8 cellular contexts compared by ENCODE assay signal in genomic region chr7:77415474-77415821, GRCh38. TPM values are rescaled to one million over a fixed set of nuclear protein-coding genes. Genes with fewer than 3 reads are reported as not detected.
DNase-seq lines count a peak whose midpoint lies in the region; ATAC-seq and TF ChIP-seq lines count a peak whose summit lies in the region.

No MANE protein-coding gene starts in this region.

- H3K4me1 ChIP-seq in CD4-positive, alpha-beta memory T cell (ENCODE audit: insufficient read depth, low read length), result peaks cover 24% of the 10 kb centered on the region
- H3K4me1 ChIP-seq in prostate gland (replicated peaks), result no peaks in the 10 kb centered on the region

- H3K4me3 Mint-ChIP-seq in CD4-positive, alpha-beta memory T cell, result peak overlapping the region; percentile 78 to 91 (median 84)
- peak overlapping the region; percentile 50 for H3K4me3 Mint-ChIP-seq in activated T-helper 1 cell treated with anti-CD3 and anti-CD28 coated beads, Interleukin-12 subunit alpha, Interleukin-12 subunit beta, Interleukin-2, Interleukin-4 antibody, amounts not matched to agents 30 ng/mL and 10 ng/mL and 1 ng/mL, durations not matched to agents 14 hours and 24 hours and 36 hours

- intact Hi-C loops in CD4-positive, alpha-beta memory T cell (cut with micrococcal nuclease), result loop anchor here (5.0 kb wide), 1 partner anchor 218 kb away; the partner anchor contains the start of gene FGL2
- intact Hi-C loops in activated T-helper 1 cell treated with anti-CD3 and anti-CD28 coated beads, Interleukin-12 subunit alpha, Interleukin-12 subunit beta, Interleukin-2, Interleukin-4 antibody, amounts not matched to agents 30 ng/mL and 10 ng/mL and 1 ng/mL, durations not matched to agents 14 hours and 24 hours and 36 hours (cut with micrococcal nuclease), result loop anchor here (5.0 to 10.0 kb wide), 3 partner anchors 63 to 379 kb away; partner anchors contain the start of genes PHTF2, PTPN12 and TMEM60
- intact Hi-C loops in prostate gland (cut with DNase I), result no loop called here

- DNase-seq in CD4-positive, alpha-beta memory T cell, result peak in 4 of 5 donors; percentile 16 to 31 (median 19)
- no peak for DNase-seq in activated T-helper 1 cell treated with anti-CD3 and anti-CD28 coated beads, Interleukin-12 subunit alpha, Interleukin-12 subunit beta, Interleukin-2, Interleukin-4 antibody, amounts not matched to agents 30 ng/mL and 10 ng/mL and 1 ng/mL, durations not matched to agents 14 hours and 24 hours and 36 hours (ENCODE audit: low spot score)
- DNase-seq in germinal center (ENCODE audit: low spot score), result peak; percentile 85
- DNase-seq in prostate gland (ENCODE audit: low spot score), result peak; percentile 9
- no peak for DNase-seq in mesenteric fat pad (ENCODE audit: low spot score)

- no peaks in the 10 kb centered on the region for H3K9me3 ChIP-seq in CD4-positive, alpha-beta memory T cell (ENCODE audit: control insufficient read depth in 1 of 2, low read length in 2 of 2)
- no peaks in the 10 kb centered on the region for H3K9me3 ChIP-seq in prostate gland

- TF ChIP-seq CTCF in prostate gland (IDR thresholded peaks at IDR 0.05), result no peak

- peaks cover 18 to 49% (median 30%) of the 10 kb centered on the region in 4 donors for H3K4me1 Mint-ChIP-seq in CD4-positive, alpha-beta memory T cell
- H3K4me1 Mint-ChIP-seq in activated T-helper 1 cell treated with anti-CD3 and anti-CD28 coated beads, Interleukin-12 subunit alpha, Interleukin-12 subunit beta, Interleukin-2, Interleukin-4 antibody, amounts not matched to agents 30 ng/mL and 10 ng/mL and 1 ng/mL, durations not matched to agents 14 hours and 24 hours and 36 hours (ENCODE audit: low read depth), result peaks cover 20% of the 10 kb centered on the region

- H3K36me3 ChIP-seq in CD4-positive, alpha-beta memory T cell (ENCODE audit: insufficient read depth, low read length), result no peaks in the 10 kb centered on the region
- no peaks in the 10 kb centered on the region for H3K36me3 ChIP-seq in prostate gland

- no peak for TF ChIP-seq POLR2A in prostate gland (IDR thresholded peaks at IDR 0.05)

- H3K27me3 Mint-ChIP-seq in CD4-positive, alpha-beta memory T cell, result no peaks in the 10 kb centered on the region
- H3K27me3 Mint-ChIP-seq in activated T-helper 1 cell treated with anti-CD3 and anti-CD28 coated beads, Interleukin-12 subunit alpha, Interleukin-12 subunit beta, Interleukin-2, Interleukin-4 antibody, amounts not matched to agents 30 ng/mL and 10 ng/mL and 1 ng/mL, durations not matched to agents 14 hours and 24 hours and 36 hours (ENCODE audit: insufficient read depth), result peaks cover 30% of the 10 kb centered on the region

- CTCF ChIA-PET in CD4-positive, alpha-beta memory T cell (lab: Charles Lee; ENCODE audit: partially characterized antibody), result interaction anchor here (1.2 to 2.3 kb wide), 4 partner anchors 13 to 236 kb away, joined by 3 to 9 read pairs (median 4); no protein-coding TSS in a partner anchor

- H3K4me3 ChIP-seq in CD4-positive, alpha-beta memory T cell (ENCODE audit: low read length in 2 of 2), result peak overlapping the region; percentile 8 to 56
- H3K4me3 ChIP-seq in prostate gland, result peak overlapping the region; percentile 70 to 94

- peak overlapping the region in 6 of 7 donors; percentile 2 to 81 (median 70) for H3K27ac Mint-ChIP-seq in CD4-positive, alpha-beta memory T cell
- no peak overlapping the region for H3K27ac Mint-ChIP-seq in activated T-helper 1 cell treated with anti-CD3 and anti-CD28 coated beads, Interleukin-12 subunit alpha, Interleukin-12 subunit beta, Interleukin-2, Interleukin-4 antibody, amounts not matched to agents 30 ng/mL and 10 ng/mL and 1 ng/mL, durations not matched to agents 14 hours and 24 hours and 36 hours

- H3K27ac ChIP-seq in CD4-positive, alpha-beta memory T cell (ENCODE audit: low read depth, low read length), result peak overlapping the region; percentile 58
- H3K27ac ChIP-seq in prostate gland, result peak overlapping the region; percentile 85

- no peaks in the 10 kb centered on the region for H3K36me3 Mint-ChIP-seq in CD4-positive, alpha-beta memory T cell
- H3K36me3 Mint-ChIP-seq in activated T-helper 1 cell treated with anti-CD3 and anti-CD28 coated beads, Interleukin-12 subunit alpha, Interleukin-12 subunit beta, Interleukin-2, Interleukin-4 antibody, amounts not matched to agents 30 ng/mL and 10 ng/mL and 1 ng/mL, durations not matched to agents 14 hours and 24 hours and 36 hours (ENCODE audit: low read depth), result no peaks in the 10 kb centered on the region

- POLR2A ChIA-PET in CD4-positive, alpha-beta memory T cell (lab: Charles Lee; ENCODE audit: partially characterized antibody), result interaction anchor here (0.8 to 5.0 kb wide), 9 partner anchors 11 to 282 kb away, joined by 3 to 37 read pairs (median 4); partner anchors contain the start of gene PTPN12

- no peaks in the 10 kb centered on the region for H3K9me3 Mint-ChIP-seq in CD4-positive, alpha-beta memory T cell
- H3K9me3 Mint-ChIP-seq in activated T-helper 1 cell treated with anti-CD3 and anti-CD28 coated beads, Interleukin-12 subunit alpha, Interleukin-12 subunit beta, Interleukin-2, Interleukin-4 antibody, amounts not matched to agents 30 ng/mL and 10 ng/mL and 1 ng/mL, durations not matched to agents 14 hours and 24 hours and 36 hours, result no peaks in the 10 kb centered on the region

- ATAC-seq in GM19372 (IDR thresholded peaks at IDR 0.05; ENCODE audit: low read depth, unreplicated experiment) (peak; percentile 28), HG03439 (IDR thresholded peaks at IDR 0.05; ENCODE audit: unreplicated experiment) (peak; percentile 31), GM18520 (IDR thresholded peaks at IDR 0.05; ENCODE audit: unreplicated experiment) (no peak)

- H3K27me3 ChIP-seq in CD4-positive, alpha-beta memory T cell (ENCODE audit: insufficient read depth, low read length), result no peaks in the 10 kb centered on the region
- no peaks in the 10 kb centered on the region for H3K27me3 ChIP-seq in prostate gland (replicated peaks; ENCODE audit: insufficient read depth)

- WGBS in prostate gland, result 2% methylated on average over 25 of the region's 25 CpGs

RNA-seq across cellular contexts. Expression of gene GSAP, which starts 0.7 kb away (rescaled TPM):
- 10 to 100 TPM; 20.5 to 22.0 TPM for total RNA-seq in CD4-positive, alpha-beta memory T cell
- polyA plus RNA-seq in CD4-positive, alpha-beta memory T cell, result 10 to 100 TPM in 1 of 2 donors, 1 to 10 TPM in 1; 9.4 to 12.5 TPM
- total RNA-seq in activated T-helper 1 cell treated with anti-CD3 and anti-CD28 coated beads, Interleukin-12 subunit alpha, Interleukin-12 subunit beta, Interleukin-2, Interleukin-4 antibody, amounts not matched to agents 30 ng/mL and 10 ng/mL and 1 ng/mL, durations not matched to agents 14 hours and 24 hours and 36 hours, result 1.3 and 1.6 TPM in 2 replicates
- total RNA-seq in prostate gland (10 to 100 TPM; 10.0 to 13.0 TPM), mesenteric fat pad (22.2 TPM)

Comparison
In these comparisons a context has a peak if more than half of its experiments do, and no peak if none do; other contexts are left out.
1. DNase-seq: peak in CD4-positive, alpha-beta memory T cell (4 of 5), germinal center (single experiment) and prostate gland (single experiment); none in activated T-helper 1 cell treated with anti-CD3 and anti-CD28 coated beads, Interleukin-12 subunit alpha, Interleukin-12 subunit beta, Interleukin-2, Interleukin-4 antibody, amounts not matched to agents 30 ng/mL and 10 ng/mL and 1 ng/mL, durations not matched to agents 14 hours and 24 hours and 36 hours (single experiment) and mesenteric fat pad (single experiment).